Comparison of ENCODE assay signal across 8 cellular contexts in the genomic region with DNA sequence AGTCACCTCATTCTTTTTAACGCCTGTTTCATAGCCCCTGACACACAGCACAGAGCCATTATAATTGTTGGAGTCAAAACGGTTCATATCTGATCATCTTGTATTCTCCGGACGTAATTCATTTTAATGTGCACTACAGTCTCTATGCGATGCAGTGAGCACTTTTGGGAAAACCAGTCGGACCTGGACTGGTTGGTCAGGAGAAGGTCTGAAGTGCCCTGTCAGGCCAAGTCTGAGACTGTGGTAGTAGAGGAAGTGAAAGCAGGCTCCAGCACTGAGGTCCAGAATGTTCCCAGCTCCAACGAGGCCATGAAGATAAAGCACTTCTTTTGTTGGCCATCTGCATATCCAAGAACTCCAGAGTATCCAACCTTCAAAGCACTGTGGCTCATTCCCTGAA.
DNase-seq lines count a peak whose midpoint lies in the region; ATAC-seq and TF ChIP-seq lines count a peak whose summit lies in the region.

No MANE protein-coding gene starts in this region.

- TF ChIP-seq EP300 in gastroesophageal sphincter (IDR thresholded peaks at IDR 0.05) = no peak

- H3K36me3 ChIP-seq in Caco-2 (ENCODE audit: control insufficient read depth, insufficient read depth, low read length) = no peaks in the 10 kb centered on the region
- no peaks in the 10 kb centered on the region for H3K36me3 ChIP-seq in gastroesophageal sphincter

- WGBS in gastroesophageal sphincter (ENCODE audit: low coverage in 1 of 2), 2 donors = 41 to 44% methylated on average over 4 to 6 of the region's 7 CpGs

- H3K27me3 Mint-ChIP-seq in Caco-2 (ENCODE audit: insufficient read depth, unreplicated experiment) = no peaks in the 10 kb centered on the region

- TF ChIP-seq CTCF in Caco-2 (IDR thresholded peaks at IDR 0.05; ENCODE audit: insufficient read depth in 1 of 2, low read depth in 1 of 2, low read length in 1 of 2, severe bottlenecking in 1 of 2, unreplicated experiment in 1 of 2) (no peak), VCaP (conservative IDR thresholded peaks at IDR 0.05) (no peak), gastroesophageal sphincter (IDR thresholded peaks at IDR 0.05) (no peak)

- intact Hi-C loops in Caco-2 (cut with micrococcal nuclease; ENCODE audit: unreplicated experiment) = loop anchor here (5.0 kb wide), 2 partner anchors 38 to 83 kb away; no protein-coding TSS in a partner anchor

- POLR2A ChIA-PET in Caco-2 (lab: Charles Lee) = no interaction called here

- no TSS peak for BruUV-seq in Caco-2 (replicated peaks; lab: Mats Ljungman, UMichigan)

- peak overlapping the region; percentile 10 for H3K4me3 Mint-ChIP-seq in Caco-2 (ENCODE audit: unreplicated experiment)

- no peak overlapping the region for H3K4me3 ChIP-seq in Caco-2 (ENCODE audit: low read depth, low read length)
- peak overlapping the region; percentile 3 to 37 for H3K4me3 ChIP-seq in gastroesophageal sphincter
- H3K4me3 ChIP-seq in skeletal muscle cell (ENCODE audit: low read depth, low read length) = peak overlapping the region; percentile 17

- H3K4me1 ChIP-seq in Caco-2 (peaks cover 60% of the 10 kb centered on the region), gastroesophageal sphincter (peaks cover 0 to 90% (median 56%) of the 10 kb centered on the region in 3 donors)

- no peaks in the 10 kb centered on the region for H3K9me3 Mint-ChIP-seq in Caco-2 (ENCODE audit: unreplicated experiment)

- H3K27ac ChIP-seq in VCaP = peak overlapping the region; percentile 65
- H3K27ac ChIP-seq in gastroesophageal sphincter = peak overlapping the region; percentile 91 to 92 (median 92)

- no peak for DNase-seq in Caco-2
- no peak for DNase-seq in skeletal muscle cell (ENCODE audit: low read depth)
- no peak for DNase-seq in putamen (ENCODE audit: low spot score)
- DNase-seq in H4 (ENCODE audit: low spot score) = no peak
- no peak for DNase-seq in NCI-H2196 treated with DMSO at 0.1 percent for 48 hours (lab: John Stamatoyannopoulos, UW; ENCODE audit: unreplicated experiment)

- peak overlapping the region; percentile 97 for H3K27ac Mint-ChIP-seq in Caco-2 (ENCODE audit: unreplicated experiment)

- no peaks in the 10 kb centered on the region for H3K27me3 ChIP-seq in Caco-2 (replicated peaks; ENCODE audit: control insufficient read depth, insufficient read depth, low read length)
- no peaks in the 10 kb centered on the region for H3K27me3 ChIP-seq in gastroesophageal sphincter

- H3K4me1 Mint-ChIP-seq in Caco-2 (ENCODE audit: low read depth, unreplicated experiment) = peaks cover 54% of the 10 kb centered on the region

- H3K36me3 Mint-ChIP-seq in Caco-2 (ENCODE audit: insufficient read depth, unreplicated experiment) = peaks cover 24% of the 10 kb centered on the region

- no peak for TF ChIP-seq POLR2A in gastroesophageal sphincter (IDR thresholded peaks at IDR 0.05)

- ATAC-seq in gastroesophageal sphincter (peak; percentile 20), GM18861 (IDR thresholded peaks at IDR 0.05; ENCODE audit: unreplicated experiment) (no peak)

- H3K9me3 ChIP-seq in Caco-2 (no peaks in the 10 kb centered on the region), gastroesophageal sphincter (no peaks in the 10 kb centered on the region)

- CTCF ChIA-PET in Caco-2 (lab: Charles Lee) = no interaction called here
